In the genomic region with DNA sequence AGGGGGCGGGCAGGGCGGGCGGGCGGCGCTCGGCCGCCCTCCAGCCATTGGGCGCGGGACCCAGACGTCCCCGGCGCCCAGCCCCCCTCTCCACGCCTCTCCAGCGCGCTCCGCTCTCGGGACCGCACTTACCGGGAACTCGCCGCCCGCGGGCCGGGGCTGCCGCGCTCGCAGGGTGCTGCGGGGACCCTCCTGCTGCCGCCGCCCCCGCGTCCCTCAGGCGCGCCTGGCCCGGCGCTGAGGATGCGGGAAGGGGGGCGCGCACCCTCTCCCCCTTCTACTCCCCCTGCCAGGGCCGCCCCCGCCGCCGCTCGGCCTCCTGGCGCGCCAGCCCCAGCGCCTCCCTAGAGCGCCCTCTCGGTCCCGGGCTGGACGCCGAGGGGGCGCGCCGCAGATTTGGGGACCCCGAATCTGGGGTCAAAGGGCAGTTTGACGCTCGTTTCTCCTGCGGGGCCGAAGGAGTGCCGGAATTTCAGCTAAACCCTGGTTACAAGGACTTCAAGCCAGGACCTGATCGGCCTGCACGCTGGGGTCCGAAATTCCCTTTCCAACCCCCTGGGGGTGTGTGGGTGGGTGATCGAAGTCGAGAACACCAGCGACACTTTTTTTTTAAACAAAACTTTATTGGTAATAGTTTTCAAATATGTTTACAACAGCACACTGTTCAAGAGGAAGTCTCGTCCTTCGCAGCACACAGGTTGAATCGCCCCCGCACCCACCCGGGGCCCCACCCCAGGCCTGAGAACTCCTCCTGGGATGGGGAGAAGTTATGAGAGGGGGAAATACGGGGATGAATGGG, we compare ENCODE assay signal across 8 cellular contexts. TPM values are rescaled to one million over a fixed set of nuclear protein-coding genes. Genes with fewer than 3 reads are reported as not detected.
A peak's percentile ranks its signal among the peaks of the same experiment; 100 is the strongest.
DNase-seq lines count a peak whose midpoint lies in the region; ATAC-seq and TF ChIP-seq lines count a peak whose summit lies in the region.

No MANE protein-coding gene starts in this region.

- H3K27me3 ChIP-seq in lung (ENCODE audit: control insufficient read depth, insufficient read depth), result no peaks in the 10 kb centered on the region

- H3K9me3 Mint-ChIP-seq in dendritic cell treated with granulocyte-macrophage colony-stimulating factor and Interleukin-4, amounts not matched to agents 40 ng/mL and 50 ng/mL, for 4 days, result peaks cover 9% of the 10 kb centered on the region

- in situ Hi-C loops in GM13976 (cut with MboI; ENCODE audit: low sequenced_read_pairs, unreplicated experiment), result no loop called here

- 0% methylated on average over 41 to 71 of the region's 73 CpGs for WGBS in lung, 2 donors

- H3K4me3 Mint-ChIP-seq in dendritic cell treated with granulocyte-macrophage colony-stimulating factor and Interleukin-4, amounts not matched to agents 40 ng/mL and 50 ng/mL, for 4 days, result peak overlapping the region; percentile 94

- TF ChIP-seq CTCF in GM13976 (IDR thresholded peaks at IDR 0.05; ENCODE audit: borderline replicate concordance, control extremely low read depth, extremely low read depth, insufficient read depth, missing control alignments), result peak; percentile 22
- TF ChIP-seq CTCF in lung (IDR thresholded peaks at IDR 0.05; ENCODE audit: control extremely low read depth, extremely low read depth), result no peak

- H3K27me3 Mint-ChIP-seq in dendritic cell treated with granulocyte-macrophage colony-stimulating factor and Interleukin-4, amounts not matched to agents 40 ng/mL and 50 ng/mL, for 4 days, result no peaks in the 10 kb centered on the region

- DNase-seq in A172 (ENCODE audit: low spot score) (peak; percentile 46), GM13976 (ENCODE audit: low spot score) (peak; percentile 94), NCI-H1694 treated with DMSO at 0.1 percent for 48 hours (lab: John Stamatoyannopoulos, UW) (peak; percentile 71), lung (ENCODE audit: low spot score) (no peak)
- peak; percentile 67 for DNase-seq in activated CD4-positive, CD25-positive, alpha-beta regulatory T cell treated with anti-CD3 and anti-CD28 coated beads, Interleukin-2, amount 50 U/mL, for 72 hours
- peak; percentile 80 for DNase-seq in stimulated activated CD8-positive, alpha-beta memory T cell treated with anti-CD3 and anti-CD28 coated beads, Interleukin-4, amount 100 ng/mL, for 48 hours

- H3K27ac ChIP-seq in lung (ENCODE audit: low read depth in 1 of 2, low read length in 1 of 2), result peak overlapping the region; percentile 92 to 94

- peak overlapping the region; percentile 96 for H3K27ac Mint-ChIP-seq in dendritic cell treated with granulocyte-macrophage colony-stimulating factor and Interleukin-4, amounts not matched to agents 40 ng/mL and 50 ng/mL, for 4 days

- H3K4me3 ChIP-seq in lung, result peak overlapping the region; percentile 77

- H3K4me1 ChIP-seq in lung (ENCODE audit: control insufficient read depth in 2 of 2, insufficient read depth in 2 of 2, low read length in 2 of 2), result no peaks in the 10 kb centered on the region

- no peaks in the 10 kb centered on the region for H3K9me3 ChIP-seq in lung (ENCODE audit: control insufficient read depth in 2 of 2, insufficient read depth in 1 of 2, low read length in 1 of 2)

- intact Hi-C loops in dendritic cell treated with granulocyte-macrophage colony-stimulating factor and Interleukin-4, amounts not matched to agents 40 ng/mL and 50 ng/mL, for 4 days (cut with micrococcal nuclease), result loop anchor here (2.0 kb wide), 1 partner anchor 26 kb away; a partner anchor contains a TSS

- peaks cover 64% of the 10 kb centered on the region for H3K36me3 Mint-ChIP-seq in dendritic cell treated with granulocyte-macrophage colony-stimulating factor and Interleukin-4, amounts not matched to agents 40 ng/mL and 50 ng/mL, for 4 days (ENCODE audit: low read depth)

- ATAC-seq in HG02840 (IDR thresholded peaks at IDR 0.05; ENCODE audit: low FRiP score, unreplicated experiment) (peak; percentile 54), lung (ENCODE audit: insufficient read depth, low FRiP score) (peak; percentile 85)

- H3K4me1 Mint-ChIP-seq in dendritic cell treated with granulocyte-macrophage colony-stimulating factor and Interleukin-4, amounts not matched to agents 40 ng/mL and 50 ng/mL, for 4 days (ENCODE audit: low read depth), result peaks cover 27% of the 10 kb centered on the region

- peaks cover 1 to 6% of the 10 kb centered on the region in 2 donors for H3K36me3 ChIP-seq in lung (ENCODE audit: control insufficient read depth in 2 of 2, insufficient read depth in 2 of 2, low read length in 2 of 2)

RNA-seq across cellular contexts. Expression of a gene that starts 0.7 kb away (rescaled TPM):
- total RNA-seq in A172 (2014; rRNA removed; shearing (Covaris generic)), result 25.2 and 36.0 TPM in 2 replicates
- total RNA-seq in lung, result 10 to 100 TPM; 32.9 to 48.8 TPM
- 10 to 100 TPM; 36.8 to 42.1 TPM for polyA plus RNA-seq in lung

RNA-seq across cellular contexts. Expression of a gene that starts 5.7 kb away (rescaled TPM):
- not detected in 2 replicates for total RNA-seq in A172 (2014; rRNA removed; shearing (Covaris generic))
- total RNA-seq in lung, result 1 to 10 TPM in 1 of 2 donors, under 1 TPM in 1; 0.37 to 1.0 TPM
- polyA plus RNA-seq in lung, result under 1 TPM in 1 of 2 donors, not detected in 1; 0.38 TPM

RNA-seq across cellular contexts. Expression of a gene that starts 18.7 kb away (rescaled TPM):
- 0.43 and 2.5 TPM in 2 replicates for total RNA-seq in A172 (2014; rRNA removed; shearing (Covaris generic))
- 10 to 100 TPM in 1 of 2 donors, 1 to 10 TPM in 1; 3.5 to 10.7 TPM for total RNA-seq in lung
- polyA plus RNA-seq in lung, result 10 to 100 TPM in 1 of 2 donors, 1 to 10 TPM in 1; 4.1 to 11.2 TPM

RNA-seq across cellular contexts. Expression of a gene that starts 26.3 kb away (rescaled TPM):
- 43.1 and 72.6 TPM in 2 replicates for total RNA-seq in A172 (2014; rRNA removed; shearing (Covaris generic))
- total RNA-seq in lung, result 100 to 1,000 TPM in 1 of 2 donors, 10 to 100 TPM in 1; 43.7 to 103 TPM
- 10 to 100 TPM; 54.3 to 81.5 TPM for polyA plus RNA-seq in lung

RNA-seq across cellular contexts. Expression of a gene that starts 29.4 kb away (rescaled TPM):
- total RNA-seq in A172 (2014; rRNA removed; shearing (Covaris generic)), result 3.0 and 6.2 TPM in 2 replicates
- 10 to 100 TPM in 1 of 2 donors, under 1 TPM in 1; 0.71 to 14.3 TPM for total RNA-seq in lung
- polyA plus RNA-seq in lung, result 10 to 100 TPM in 1 of 2 donors, 1 to 10 TPM in 1; 2.5 to 20.6 TPM
